ENCODE assay signal across 15 cellular contexts in genomic region chr3:149005424-149005823, GRCh38.
"Had no signal": no experiment of that assay in that cellular context is flagged by ENCODE, and none has a peak within 500 bp of the region (broad histone marks: within the 10 kb centered on the region; RNA-seq: fewer than 3 reads in every experiment).

No MANE protein-coding gene starts in this region.

- H3K9me3 ChIP-seq: ascending aorta, neutrophil, right atrium auricular region, transverse colon, vagina had no signal

- H3K4me3 ChIP-seq: ascending aorta, right atrium auricular region, smooth muscle cell, transverse colon, vagina had no signal

- H3K27me3 Mint-ChIP-seq: activated CD4-positive, alpha-beta T cell treated with anti-CD3 and anti-CD28 coated beads, Interleukin-2, amount 10 ng/mL, durations not matched to agents 24 days and 14 days; memory B cell; naive thymus-derived CD8-positive, alpha-beta T cell had no signal

- H3K27ac ChIP-seq: vagina had no signal

- ATAC-seq: naive thymus-derived CD8-positive, alpha-beta T cell had no signal

- H3K27me3 ChIP-seq: ascending aorta, neutrophil, right atrium auricular region, transverse colon, vagina had no signal

- H3K4me1 ChIP-seq: ascending aorta, vagina had no signal

- H3K4me3 Mint-ChIP-seq: activated CD4-positive, alpha-beta T cell treated with anti-CD3 and anti-CD28 coated beads, Interleukin-2, amount 10 ng/mL, durations not matched to agents 24 days and 14 days; memory B cell; naive thymus-derived CD8-positive, alpha-beta T cell had no signal

- DNase-seq: activated CD4-positive, alpha-beta T cell treated with anti-CD3 and anti-CD28 coated beads, Interleukin-2, amount 10 ng/mL, durations not matched to agents 24 days and 14 days; activated CD4-positive, CD25-positive, alpha-beta regulatory T cell; activated CD8-positive, alpha-beta memory T cell treated with anti-CD3 and anti-CD28 coated beads, Interleukin-2, amount 50 U/mL, for 48 hours; activated naive CD4-positive, alpha-beta T cell treated with Interleukin-2 at 50 U/mL for 16 hours; naive thymus-derived CD8-positive, alpha-beta T cell; stimulated activated CD4-positive, alpha-beta T cell treated with anti-CD3 and anti-CD28 coated beads, Interleukin-4, amount 100 ng/mL, for 4 hours; stimulated activated CD8-positive, alpha-beta memory T cell treated with anti-CD3 and anti-CD28 coated beads, Interleukin-4, amount 100 ng/mL, for 48 hours; stimulated activated naive CD4-positive, alpha-beta T cell treated with Interleukin-2 at 50 U/mL for 16 hours; transverse colon had no signal

- H3K27ac Mint-ChIP-seq: activated CD4-positive, alpha-beta T cell treated with anti-CD3 and anti-CD28 coated beads, Interleukin-2, amount 10 ng/mL, durations not matched to agents 24 days and 14 days; memory B cell; naive thymus-derived CD8-positive, alpha-beta T cell had no signal

- H3K9me3 Mint-ChIP-seq: memory B cell; naive thymus-derived CD8-positive, alpha-beta T cell had no signal
